10 cellular contexts compared by ENCODE assay signal in genomic region chr10:96073722-96074121, GRCh38. TPM values are rescaled to one million over a fixed set of nuclear protein-coding genes. Genes with fewer than 3 reads are reported as not detected.
A peak's percentile ranks its signal among the peaks of the same experiment; 100 is the strongest.
DNase-seq lines count a peak whose midpoint lies in the region; ATAC-seq and TF ChIP-seq lines count a peak whose summit lies in the region.
"Had no signal": no experiment of that assay in that cellular context is flagged by ENCODE, and none has a peak within 500 bp of the region (broad histone marks: within the 10 kb centered on the region; RNA-seq: fewer than 3 reads in every experiment).

No MANE protein-coding gene starts in this region.

- H3K4me3 ChIP-seq in astrocyte of the spinal cord (ENCODE audit: low read depth, low read length), result no peak overlapping the region
- no peak overlapping the region for H3K4me3 ChIP-seq in dorsolateral prefrontal cortex
- H3K4me3 ChIP-seq in colonic mucosa, result no peak overlapping the region

- H3K27me3 ChIP-seq in dorsolateral prefrontal cortex, result no peaks in the 10 kb centered on the region
- H3K27me3 ChIP-seq in colonic mucosa, result no peaks in the 10 kb centered on the region

- DNase-seq in activated CD4-positive, alpha-beta T cell treated with anti-CD3 and anti-CD28 coated beads for 48 hours, result peak; percentile 7
- DNase-seq in activated CD4-positive, alpha-beta T cell treated with anti-CD3 and anti-CD28 coated beads, Interleukin-2, amount 10 ng/mL, durations not matched to agents 7 days and 5 days, result no peak
- DNase-seq in MV-4-11 (lab: John Stamatoyannopoulos, UW), result peak; percentile 92
- peak; percentile 50 for DNase-seq in astrocyte of the spinal cord (ENCODE audit: low read depth, low spot score)
- DNase-seq in non-pigmented ciliary epithelial cell (ENCODE audit: low read depth), result peak; percentile 74
- DNase-seq in dorsolateral prefrontal cortex, result no peak
- DNase-seq in colonic mucosa, result no peak
- DNase-seq: activated gamma-delta T cell, NCI-H748 treated with DMSO at 0.1 percent for 48 hours had no signal

- no peaks in the 10 kb centered on the region for H3K36me3 ChIP-seq in colonic mucosa

- POLR2A ChIA-PET in activated CD4-positive, alpha-beta T cell treated with anti-CD3 and anti-CD28 coated beads, Interleukin-2, amount 10 ng/mL, durations not matched to agents 7 days and 5 days (lab: Charles Lee), result no interaction called here

- no peaks in the 10 kb centered on the region for H3K9me3 Mint-ChIP-seq in activated CD4-positive, alpha-beta T cell treated with anti-CD3 and anti-CD28 coated beads, Interleukin-2, amount 10 ng/mL, durations not matched to agents 7 days and 5 days

- peaks cover 13% of the 10 kb centered on the region for H3K36me3 Mint-ChIP-seq in activated CD4-positive, alpha-beta T cell treated with anti-CD3 and anti-CD28 coated beads, Interleukin-2, amount 10 ng/mL, durations not matched to agents 7 days and 5 days (ENCODE audit: low read depth)

- no peak overlapping the region for H3K27ac Mint-ChIP-seq in activated CD4-positive, alpha-beta T cell treated with anti-CD3 and anti-CD28 coated beads, Interleukin-2, amount 10 ng/mL, durations not matched to agents 7 days and 5 days

- TF ChIP-seq CTCF in astrocyte of the spinal cord (IDR thresholded peaks at IDR 0.05; ENCODE audit: low read depth, low read length) (no peak), dorsolateral prefrontal cortex (IDR thresholded peaks at IDR 0.05 in 54 of 56, conservative IDR thresholded peaks at IDR 0.05 in 2 of 56; ENCODE audit: low read depth in 1 of 56, partially characterized antibody in 56 of 56) (no peak), colonic mucosa (IDR thresholded peaks at IDR 0.05) (no peak)

- no peak overlapping the region for H3K9ac ChIP-seq in colonic mucosa (ENCODE audit: low read depth in 2 of 2, low read length in 2 of 2)

- H3K4me3 Mint-ChIP-seq in activated CD4-positive, alpha-beta T cell treated with anti-CD3 and anti-CD28 coated beads, Interleukin-2, amount 10 ng/mL, durations not matched to agents 7 days and 5 days, result no peak overlapping the region

- H3K4me1 Mint-ChIP-seq in activated CD4-positive, alpha-beta T cell treated with anti-CD3 and anti-CD28 coated beads, Interleukin-2, amount 10 ng/mL, durations not matched to agents 7 days and 5 days, result peaks cover 29% of the 10 kb centered on the region

- intact Hi-C loops in dorsolateral prefrontal cortex (cut with DNase I), result no loop called here
- intact Hi-C loops in colonic mucosa (cut with DNase I), result no loop called here

- no peaks in the 10 kb centered on the region for H3K4me1 ChIP-seq in colonic mucosa

- no peaks in the 10 kb centered on the region for H3K27me3 Mint-ChIP-seq in activated CD4-positive, alpha-beta T cell treated with anti-CD3 and anti-CD28 coated beads, Interleukin-2, amount 10 ng/mL, durations not matched to agents 7 days and 5 days

- in situ Hi-C loops in astrocyte of the spinal cord (cut with HindIII; ENCODE audit: low sequenced_read_pairs), result no loop called here

- ATAC-seq in GM18867 (IDR thresholded peaks at IDR 0.05; ENCODE audit: unreplicated experiment), result no peak

- CTCF ChIA-PET in activated CD4-positive, alpha-beta T cell treated with anti-CD3 and anti-CD28 coated beads, Interleukin-2, amount 10 ng/mL, durations not matched to agents 7 days and 5 days (lab: Charles Lee), result no interaction called here

- H3K9me3 ChIP-seq in colonic mucosa, result no peaks in the 10 kb centered on the region

- no peak overlapping the region for H3K27ac ChIP-seq in dorsolateral prefrontal cortex
- no peak overlapping the region for H3K27ac ChIP-seq in colonic mucosa

RNA-seq across cellular contexts. Expression of gene CCNJ, which starts 30.3 kb away (rescaled TPM):
- total RNA-seq in activated CD4-positive, alpha-beta T cell treated with anti-CD3 and anti-CD28 coated beads, Interleukin-2, amount 10 ng/mL, durations not matched to agents 7 days and 5 days, result 1 to 10 TPM; 4.1 to 4.8 TPM
- total RNA-seq in dorsolateral prefrontal cortex (1 to 10 TPM; 1.8 to 5.2 (median 3.5) TPM), colonic mucosa (1 to 10 TPM; 5.0 to 8.9 TPM)

RNA-seq across cellular contexts. Expression of gene ZNF518A, which starts 56.4 kb away (rescaled TPM):
- 10 to 100 TPM; 17.8 to 18.9 TPM for total RNA-seq in activated CD4-positive, alpha-beta T cell treated with anti-CD3 and anti-CD28 coated beads, Interleukin-2, amount 10 ng/mL, durations not matched to agents 7 days and 5 days
- total RNA-seq in dorsolateral prefrontal cortex, result 10 to 100 TPM; 23.2 to 58.5 (median 34.2) TPM
- 10 to 100 TPM; 28.5 to 29.4 TPM for total RNA-seq in colonic mucosa

Comparison
In these comparisons a context has a peak if more than half of its experiments do, and no peak if none do; other contexts are left out.
1. DNase-seq: peak in activated CD4-positive, alpha-beta T cell treated with anti-CD3 and anti-CD28 coated beads for 48 hours (single experiment), MV-4-11 (single experiment), astrocyte of the spinal cord (single experiment) and non-pigmented ciliary epithelial cell (single experiment); none in activated CD4-positive, alpha-beta T cell treated with anti-CD3 and anti-CD28 coated beads, Interleukin-2, amount 10 ng/mL, durations not matched to agents 7 days and 5 days (single experiment), dorsolateral prefrontal cortex (0 of 10) and colonic mucosa (single experiment).